Comparison of ENCODE assay signal across 8 cellular contexts in genomic region chr11:17388609-17389204, GRCh38. TPM values are rescaled to one million over a fixed set of nuclear protein-coding genes. Genes with fewer than 3 reads are reported as not detected.
DNase-seq lines count a peak whose midpoint lies in the region; ATAC-seq and TF ChIP-seq lines count a peak whose summit lies in the region.

KCNJ11 (minus strand) TSS chr11:17388659; CDS start chr11:17388091, 568 bp downstream.

- H3K4me2 ChIP-seq in BLaER1 (peak within 1 kb of the TSS; percentile 88), hepatocyte (peak within 1 kb of the TSS; percentile 89)

- TF ChIP-seq CTCF in hepatocyte (IDR thresholded peaks at IDR 0.05; ENCODE audit: poor library complexity): no peak

- H3K27me3 Mint-ChIP-seq in activated T-cell treated with anti-CD3 and anti-CD28 coated beads, Interleukin-2, amount 50 U/mL, for 4 hours (ENCODE audit: low read depth): peaks cover 2% of the 10 kb centered on the region

- H3K4me3 ChIP-seq in BLaER1 (peak within 1 kb of the TSS; percentile 73), hepatocyte (peak within 1 kb of the TSS; percentile 49), skin epidermis (peak within 1 kb of the TSS; percentile 22 to 52 (median 39))

- peak within 1 kb of the TSS; percentile 64; the same call in 1 of the 2 replicates for H3K27ac ChIP-seq in BLaER1
- no peak within 1 kb of the TSS for H3K27ac ChIP-seq in hepatocyte
- peak within 1 kb of the TSS in 3 of 21 experiments; percentile 38 to 71 (median 45) for H3K27ac ChIP-seq in skin epidermis

- H4K20me1 ChIP-seq in BLaER1: no peaks in the 10 kb centered on the region; the same call in 1 of the 2 replicates
- H4K20me1 ChIP-seq in hepatocyte (ENCODE audit: insufficient read depth, poor library complexity, severe bottlenecking): no peaks in the 10 kb centered on the region

- H3K4me1 ChIP-seq in BLaER1: peaks cover 65% of the 10 kb centered on the region
- H3K4me1 ChIP-seq in hepatocyte (ENCODE audit: insufficient read depth): no peaks in the 10 kb centered on the region

- H3K4me3 Mint-ChIP-seq in activated T-cell treated with anti-CD3 and anti-CD28 coated beads, Interleukin-2, amount 50 U/mL, for 4 hours: peak within 1 kb of the TSS; percentile 82

- H3K4me1 Mint-ChIP-seq in activated T-cell treated with anti-CD3 and anti-CD28 coated beads, Interleukin-2, amount 50 U/mL, for 4 hours (ENCODE audit: low read depth): peaks cover 3% of the 10 kb centered on the region

- H3K36me3 ChIP-seq in BLaER1 (no peaks in the 10 kb centered on the region), hepatocyte (replicated peaks; ENCODE audit: insufficient read depth, low read depth) (no peaks in the 10 kb centered on the region)

- H3K79me2 ChIP-seq in hepatocyte: no peaks in the 10 kb centered on the region

- H3K9ac ChIP-seq in BLaER1: peak within 1 kb of the TSS; percentile 74

- no peaks in the 10 kb centered on the region for H3K27me3 ChIP-seq in BLaER1
- H3K27me3 ChIP-seq in hepatocyte: no peaks in the 10 kb centered on the region

- no peaks in the 10 kb centered on the region for H3K9me3 ChIP-seq in BLaER1
- no peaks in the 10 kb centered on the region for H3K9me3 ChIP-seq in hepatocyte (ENCODE audit: low read depth)

- no peak for DNase-seq in activated T-cell treated with anti-CD3 and anti-CD28 coated beads, Interleukin-2, amount 50 U/mL, for 4 hours
- DNase-seq in hepatocyte (ENCODE audit: low spot score): peak; percentile 26
- DNase-seq in NCI-H2171 treated with DMSO at 0.1 percent for 48 hours (lab: John Stamatoyannopoulos, UW): no peak
- DNase-seq in GDM1 (lab: John Stamatoyannopoulos, UW): no peak

- ATAC-seq in GM19351 (IDR thresholded peaks at IDR 0.05; ENCODE audit: unreplicated experiment) (peak; percentile 37), HG03442 (IDR thresholded peaks at IDR 0.05; ENCODE audit: unreplicated experiment) (peak; percentile 24)
- ATAC-seq in activated T-cell treated with anti-CD3 and anti-CD28 coated beads, Interleukin-2, amount 50 U/mL, for 4 hours: peak; percentile 70 to 77

- WGBS in hepatocyte (ENCODE audit: low lambda C conversion rate, missing lambda C conversion rate): 6% methylated on average over 17 of the region's 53 CpGs

- no peaks in the 10 kb centered on the region for H3K36me3 Mint-ChIP-seq in activated T-cell treated with anti-CD3 and anti-CD28 coated beads, Interleukin-2, amount 50 U/mL, for 4 hours (ENCODE audit: insufficient read depth)

- H3K9me2 ChIP-seq in hepatocyte (replicated peaks; ENCODE audit: insufficient read depth): no peaks in the 10 kb centered on the region

- H2AFZ ChIP-seq in hepatocyte: peak within 1 kb of the TSS; percentile 81

- H3K9me3 Mint-ChIP-seq in activated T-cell treated with anti-CD3 and anti-CD28 coated beads, Interleukin-2, amount 50 U/mL, for 4 hours: no peaks in the 10 kb centered on the region

RNA-seq across cellular contexts. Expression of gene KCNJ11, which starts in this region (rescaled TPM):
- under 1 TPM; 0.60 to 0.95 (median 0.68) TPM for total RNA-seq in activated T-cell treated with anti-CD3 and anti-CD28 coated beads, Interleukin-2, amount 50 U/mL, for 4 hours
- total RNA-seq in hepatocyte: 2.5 and 10.5 TPM in 2 replicates
- 0.31 and 1.6 TPM in 2 replicates for polyA plus RNA-seq in hepatocyte

Comparison
In these comparisons a context has a peak if more than half of its experiments do, and no peak if none do; other contexts are left out.
1. Peak in ATAC-seq in activated T-cell treated with anti-CD3 and anti-CD28 coated beads, Interleukin-2, amount 50 U/mL, for 4 hours; RNA of the gene not detected or under 1 TPM.